ENCODE assay signal across 15 cellular contexts in the genomic region with DNA sequence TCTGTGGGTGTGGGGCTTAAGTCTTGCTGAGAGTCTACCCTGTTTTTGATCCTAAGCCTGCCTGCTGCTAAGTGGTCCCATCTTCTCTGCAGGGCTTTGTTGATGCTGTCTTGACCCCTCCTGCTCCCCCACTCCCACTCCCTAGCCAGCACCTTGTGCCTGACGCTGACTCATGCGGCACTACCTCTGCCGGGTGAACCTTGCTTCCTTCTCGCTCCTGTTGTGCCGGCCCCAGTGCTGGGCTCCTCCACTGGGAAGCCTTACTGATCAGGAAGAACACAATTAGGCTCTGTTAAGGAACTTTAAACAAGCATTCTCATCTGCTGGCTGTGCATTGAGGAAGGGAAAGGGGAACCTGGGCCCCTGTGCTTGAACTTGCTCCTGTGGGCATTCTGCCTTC.
A peak's percentile ranks its signal among the peaks of the same experiment; 100 is the strongest.
DNase-seq lines count a peak whose midpoint lies in the region; ATAC-seq and TF ChIP-seq lines count a peak whose summit lies in the region.
"Had no signal": no experiment of that assay in that cellular context is flagged by ENCODE, and none has a peak within 500 bp of the region (broad histone marks: within the 10 kb centered on the region; RNA-seq: fewer than 3 reads in every experiment).

No MANE protein-coding gene starts in this region.

- POLR2A ChIA-PET in HEK293 (lab: Yijun Ruan, JAX): no interaction called here

- H3K9me3 Mint-ChIP-seq in glutamatergic neuron (ENCODE audit: unreplicated experiment): peaks cover 6% of the 10 kb centered on the region
- H3K9me3 Mint-ChIP-seq: CD8-positive, alpha-beta T cell had no signal

- no peaks in the 10 kb centered on the region for H3K79me2 ChIP-seq in mesendoderm (ENCODE audit: control insufficient read depth, insufficient read depth, low read length)

- intact Hi-C loops in spleen (cut with DNase I; ENCODE audit: low total_unique reads): no loop called here

- no peak overlapping the region for H3K4me3 Mint-ChIP-seq in glutamatergic neuron (ENCODE audit: unreplicated experiment)
- H3K4me3 Mint-ChIP-seq: CD14-positive monocyte; CD8-positive, alpha-beta T cell had no signal

- H3K27ac ChIP-seq in HEK293 (ENCODE audit: extremely low read depth, low read depth, low read length): no peak overlapping the region
- H3K27ac ChIP-seq in VCaP: peak overlapping the region; percentile 49
- no peak overlapping the region for H3K27ac ChIP-seq in mesendoderm (ENCODE audit: low read depth, low read length)
- no peak overlapping the region for H3K27ac ChIP-seq in spleen

- H3K4me3 ChIP-seq in HEK293 (ENCODE audit: low read depth, low read length) (no peak overlapping the region), mesendoderm (ENCODE audit: low read length) (no peak overlapping the region), spleen (no peak overlapping the region)
- H3K4me3 ChIP-seq: A549 had no signal

- no peaks in the 10 kb centered on the region for H3K4me1 ChIP-seq in HEK293 (ENCODE audit: control insufficient read depth, insufficient read depth, low read length)
- no peaks in the 10 kb centered on the region for H3K4me1 ChIP-seq in mesendoderm (ENCODE audit: control insufficient read depth, low read depth, low read length)
- no peaks in the 10 kb centered on the region for H3K4me1 ChIP-seq in spleen

- no peak for TF ChIP-seq CTCF in HEK293 (tag by site-specific recombination; IDR thresholded peaks at IDR 0.05)
- no peak for TF ChIP-seq CTCF in VCaP (conservative IDR thresholded peaks at IDR 0.05)
- no peak for TF ChIP-seq CTCF in spleen (IDR thresholded peaks at IDR 0.05 in 8 of 11, conservative IDR thresholded peaks at IDR 0.05 in 3 of 11)
- no peak for TF ChIP-seq CTCF in glutamatergic neuron (IDR thresholded peaks at IDR 0.05; ENCODE audit: partially characterized antibody, unreplicated experiment)

- H3K4me2 ChIP-seq in mesendoderm (ENCODE audit: low read length): no peak overlapping the region
- H3K4me2 ChIP-seq: A549 had no signal

- H3K27me3 ChIP-seq in mesendoderm (ENCODE audit: insufficient read depth, low read length, poor library complexity) (no peaks in the 10 kb centered on the region), spleen (replicated peaks in 1 of 7) (no peaks in the 10 kb centered on the region)

- no peak overlapping the region for H4K8ac ChIP-seq in mesendoderm (ENCODE audit: low read depth, low read length)

- H3K36me3 ChIP-seq in HEK293 (ENCODE audit: control insufficient read depth in 2 of 2, insufficient read depth in 1 of 2, low read length in 2 of 2) (no peaks in the 10 kb centered on the region), mesendoderm (ENCODE audit: control insufficient read depth, insufficient read depth, low read length) (no peaks in the 10 kb centered on the region), spleen (peaks cover 0 to 27% (median 0%) of the 10 kb centered on the region in 6 donors)

- no peaks in the 10 kb centered on the region for H3K79me1 ChIP-seq in mesendoderm (ENCODE audit: low read length)

- no peak overlapping the region for H3K18ac ChIP-seq in mesendoderm (ENCODE audit: low read length)

- H3K27ac Mint-ChIP-seq in glutamatergic neuron (ENCODE audit: unreplicated experiment): no peak overlapping the region
- H3K27ac Mint-ChIP-seq: CD14-positive monocyte; CD8-positive, alpha-beta T cell had no signal

- H3K9me3 ChIP-seq in HEK293 (ENCODE audit: control insufficient read depth, insufficient read depth, low read depth, low read length): no peaks in the 10 kb centered on the region
- no peaks in the 10 kb centered on the region for H3K9me3 ChIP-seq in spleen
- H3K9me3 ChIP-seq: A549 had no signal

- H3K4me1 Mint-ChIP-seq in glutamatergic neuron (ENCODE audit: low read depth, unreplicated experiment): no peaks in the 10 kb centered on the region
- H3K4me1 Mint-ChIP-seq: CD14-positive monocyte had no signal

- no peak overlapping the region for H2BK5ac ChIP-seq in mesendoderm (ENCODE audit: low read length)

- no peak overlapping the region for H3K4ac ChIP-seq in mesendoderm (ENCODE audit: low read depth, low read length)

- TF ChIP-seq POLR2A in spleen (IDR thresholded peaks at IDR 0.05): no peak

- no CpG with 5 or more reads among the region's 5 CpGs for WGBS in mesendoderm (ENCODE audit: extremely low coverage, insufficient coverage, low lambda C conversion rate)
- 83 to 86% (median 85%) methylated on average over 5 of the region's 5 CpGs for WGBS in spleen, 5 donors

- peak; percentile 6 for DNase-seq in mesendoderm
- DNase-seq in spleen: peak; percentile 56
- no peak for DNase-seq in activated CD8-positive, alpha-beta memory T cell treated with anti-CD3 and anti-CD28 coated beads, Interleukin-2, amount 50 U/mL, for 4 hours
- no peak for DNase-seq in glutamatergic neuron
- DNase-seq: CD8-positive, alpha-beta T cell; COR-L47; DND-41; GDM1; HCEC 1CT; IMR-90 had no signal

- no peak overlapping the region for H2BK120ac ChIP-seq in mesendoderm (ENCODE audit: low read depth, low read length)

- no peak overlapping the region for H2BK15ac ChIP-seq in mesendoderm (replicated peaks; ENCODE audit: low read depth)

- peaks cover 7% of the 10 kb centered on the region for H3K27me3 Mint-ChIP-seq in glutamatergic neuron (ENCODE audit: unreplicated experiment)

- H3K9ac ChIP-seq in mesendoderm (ENCODE audit: low read length): no peak overlapping the region

- H3K36me3 Mint-ChIP-seq in glutamatergic neuron (ENCODE audit: unreplicated experiment): no peaks in the 10 kb centered on the region
- H3K36me3 Mint-ChIP-seq: CD14-positive monocyte; CD8-positive, alpha-beta T cell had no signal

- H4K5ac ChIP-seq in mesendoderm (ENCODE audit: low read length): no peak overlapping the region

- ATAC-seq in GM21515 (IDR thresholded peaks at IDR 0.05; ENCODE audit: unreplicated experiment): no peak
- ATAC-seq: A549; CD8-positive, alpha-beta T cell had no signal

- H3K23ac ChIP-seq in mesendoderm (ENCODE audit: low read length): no peak overlapping the region

- no peak overlapping the region for H3K56ac ChIP-seq in mesendoderm (ENCODE audit: low read length)

- CTCF ChIA-PET in HEK293 (lab: Yijun Ruan, JAX): no interaction called here

- H2AK5ac ChIP-seq in mesendoderm (ENCODE audit: low read length): no peak overlapping the region

TF ChIP-seq in HEK293, 187 proteins besides CTCF, POLR2A, EP300 and RAD21:
- TF ChIP-seq ZFHX2 (tag by site-specific recombination; conservative IDR thresholded peaks at IDR 0.05) (peak; percentile 29; the same call in 1 of the 2 replicates), ZFP69B (tag by site-specific recombination; IDR thresholded peaks at IDR 0.05) (no peak)

Comparison
In these comparisons a context has a peak if more than half of its experiments do, and no peak if none do; other contexts are left out.
1. DNase-seq: peak in mesendoderm (single experiment) and spleen (single experiment); none in activated CD8-positive, alpha-beta memory T cell treated with anti-CD3 and anti-CD28 coated beads, Interleukin-2, amount 50 U/mL, for 4 hours (single experiment) and glutamatergic neuron (single experiment).